21 cellular contexts compared by ENCODE assay signal in the genomic region with DNA sequence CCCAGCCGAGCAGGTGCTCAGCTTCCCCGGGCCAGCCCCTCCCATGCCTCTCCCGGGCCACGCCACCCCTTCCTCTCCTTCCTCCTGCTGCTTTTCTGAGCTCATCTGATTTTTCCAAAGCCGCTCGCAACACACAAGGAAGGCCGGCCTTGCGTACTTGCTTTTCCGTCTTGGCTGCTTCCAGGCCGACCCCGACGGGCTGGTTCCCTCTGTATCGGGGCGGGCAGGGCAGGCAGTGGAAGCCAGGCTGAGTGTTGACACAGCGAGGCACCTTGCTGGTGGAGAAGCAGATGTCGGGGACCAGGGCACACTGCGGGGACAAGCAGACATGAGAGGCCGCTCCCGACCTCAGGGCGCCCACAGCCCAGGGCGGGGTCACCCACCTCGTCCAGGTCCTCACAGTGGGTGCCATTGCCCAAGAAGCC. TPM values are rescaled to one million over a fixed set of nuclear protein-coding genes. Genes with fewer than 3 reads are reported as not detected.
"Had no signal": no experiment of that assay in that cellular context is flagged by ENCODE, and none has a peak within 500 bp of the region (broad histone marks: within the 10 kb centered on the region; RNA-seq: fewer than 3 reads in every experiment).

No MANE protein-coding gene starts in this region.

- H3K4me3 ChIP-seq: dorsolateral prefrontal cortex, heart left ventricle, ovary, smooth muscle cell, tibial artery, upper lobe of left lung, uterus had no signal

- H3K4me3 Mint-ChIP-seq: naive B cell; nephron; stimulated activated effector memory CD8-positive, alpha-beta T cell treated with anti-CD3 and anti-CD28 coated beads, Interleukin-12 subunit alpha, Interleukin-12 subunit beta, amount 100 ng/mL, for 72 hours had no signal

- H3K27ac ChIP-seq: dorsolateral prefrontal cortex, heart left ventricle, neutrophil, ovary, tibial artery, upper lobe of left lung had no signal

- DNase-seq: cortex of kidney; dorsolateral prefrontal cortex; effector memory CD4-positive, alpha-beta T cell; hypothalamus; kidney glomerular epithelial cell; mesendoderm; naive B cell; stimulated activated CD4-positive, alpha-beta T cell treated with anti-CD3 and anti-CD28 coated beads, Interleukin-4, amount 100 ng/mL, for 1 hour; stimulated activated CD8-positive, alpha-beta memory T cell treated with anti-CD3 and anti-CD28 coated beads, Interleukin-4, amount 100 ng/mL, for 48 hours; stimulated activated naive CD8-positive, alpha-beta T cell treated with anti-CD3 and anti-CD28 coated beads, Interleukin-15, Interleukin-2, amounts not matched to agents 100 U/mL and 50 U/mL, for 24 hours had no signal

- H3K27me3 Mint-ChIP-seq: naive B cell, progenitor cell of endocrine pancreas had no signal

- H3K27ac Mint-ChIP-seq: nephron; progenitor cell of endocrine pancreas; stimulated activated effector memory CD8-positive, alpha-beta T cell treated with anti-CD3 and anti-CD28 coated beads, Interleukin-12 subunit alpha, Interleukin-12 subunit beta, amount 100 ng/mL, for 72 hours had no signal

- ATAC-seq: esophagus mucosa; heart left ventricle; stimulated activated effector memory CD8-positive, alpha-beta T cell treated with anti-CD3 and anti-CD28 coated beads, Interleukin-12 subunit alpha, Interleukin-12 subunit beta, amount 100 ng/mL, for 72 hours; stimulated activated naive CD8-positive, alpha-beta T cell treated with anti-CD3 and anti-CD28 coated beads, Interleukin-15, Interleukin-2, amounts not matched to agents 100 U/mL and 50 U/mL, for 24 hours had no signal

RNA-seq across cellular contexts. Expression of gene THBS2, which starts 21.1 kb away (rescaled TPM):
- total RNA-seq: progenitor cell of endocrine pancreas had no signal
